Comparison of ENCODE assay signal across 2 cellular contexts in genomic region chr16:57752581-57753447, GRCh38.
A peak's percentile ranks its signal among the peaks of the same experiment; 100 is the strongest.
TF ChIP-seq lines count a peak whose summit lies in the region.

No MANE protein-coding gene starts in this region.

TF ChIP-seq in K562, 482 proteins besides CTCF, POLR2A, EP300 and RAD21:
- TF ChIP-seq, protein P1, sequence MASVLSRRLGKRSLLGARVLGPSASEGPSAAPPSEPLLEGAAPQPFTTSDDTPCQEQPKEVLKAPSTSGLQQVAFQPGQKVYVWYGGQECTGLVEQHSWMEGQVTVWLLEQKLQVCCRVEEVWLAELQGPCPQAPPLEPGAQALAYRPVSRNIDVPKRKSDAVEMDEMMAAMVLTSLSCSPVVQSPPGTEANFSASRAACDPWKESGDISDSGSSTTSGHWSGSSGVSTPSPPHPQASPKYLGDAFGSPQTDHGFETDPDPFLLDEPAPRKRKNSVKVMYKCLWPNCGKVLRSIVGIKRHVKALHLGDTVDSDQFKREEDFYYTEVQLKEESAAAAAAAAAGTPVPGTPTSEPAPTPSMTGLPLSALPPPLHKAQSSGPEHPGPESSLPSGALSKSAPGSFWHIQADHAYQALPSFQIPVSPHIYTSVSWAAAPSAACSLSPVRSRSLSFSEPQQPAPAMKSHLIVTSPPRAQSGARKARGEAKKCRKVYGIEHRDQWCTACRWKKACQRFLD (CRISPR knock-in tag; IDR thresholded peaks at IDR 0.05) = no peak
- TF ChIP-seq ZNF561 (CRISPR knock-in tag; conservative IDR thresholded peaks at IDR 0.05) (no peak), TRIM28 (IDR thresholded peaks at IDR 0.05) (no peak), RBFOX2 (IDR thresholded peaks at IDR 0.05; ENCODE audit: low read depth, low read length) (peak; percentile 33; the same call in 1 of the 2 replicates), ZNF695 (CRISPR knock-in tag; IDR thresholded peaks at IDR 0.05) (no peak), GTF2E2 (tag; IDR thresholded peaks at IDR 0.05) (no peak), ZBED1 (IDR thresholded peaks at IDR 0.05) (no peak), MAZ (CRISPR knock-in tag; conservative IDR thresholded peaks at IDR 0.05 in 1 of 2, IDR thresholded peaks at IDR 0.05 in 1 of 2) (no peak), POLR2G (IDR thresholded peaks at IDR 0.05; ENCODE audit: low read depth, low read length) (peak; percentile 38; the same call in 1 of the 2 replicates)
- TF ChIP-seq, protein P2, sequence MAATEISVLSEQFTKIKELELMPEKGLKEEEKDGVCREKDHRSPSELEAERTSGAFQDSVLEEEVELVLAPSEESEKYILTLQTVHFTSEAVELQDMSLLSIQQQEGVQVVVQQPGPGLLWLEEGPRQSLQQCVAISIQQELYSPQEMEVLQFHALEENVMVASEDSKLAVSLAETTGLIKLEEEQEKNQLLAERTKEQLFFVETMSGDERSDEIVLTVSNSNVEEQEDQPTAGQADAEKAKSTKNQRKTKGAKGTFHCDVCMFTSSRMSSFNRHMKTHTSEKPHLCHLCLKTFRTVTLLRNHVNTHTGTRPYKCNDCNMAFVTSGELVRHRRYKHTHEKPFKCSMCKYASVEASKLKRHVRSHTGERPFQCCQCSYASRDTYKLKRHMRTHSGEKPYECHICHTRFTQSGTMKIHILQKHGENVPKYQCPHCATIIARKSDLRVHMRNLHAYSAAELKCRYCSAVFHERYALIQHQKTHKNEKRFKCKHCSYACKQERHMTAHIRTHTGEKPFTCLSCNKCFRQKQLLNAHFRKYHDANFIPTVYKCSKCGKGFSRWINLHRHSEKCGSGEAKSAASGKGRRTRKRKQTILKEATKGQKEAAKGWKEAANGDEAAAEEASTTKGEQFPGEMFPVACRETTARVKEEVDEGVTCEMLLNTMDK (IDR thresholded peaks at IDR 0.05; ENCODE audit: borderline replicate concordance, insufficient read depth, low read depth, low read length, poor library complexity, severe bottlenecking) = no peak

TF ChIP-seq in HepG2, 621 proteins besides CTCF, POLR2A, EP300 and RAD21:
- TF ChIP-seq RBFOX2 (IDR thresholded peaks at IDR 0.05; ENCODE audit: low read depth, low read length) (peak; percentile 35), ZNF672 (CRISPR knock-in tag; IDR thresholded peaks at IDR 0.05) (no peak)
